In genomic region chr9:131744715-131745201, GRCh38 we compare ENCODE assay signal across 2 cellular contexts.
TF ChIP-seq lines count a peak whose summit lies in the region.

No MANE protein-coding gene starts in this region.

TF ChIP-seq in HCT116, 20 proteins besides CTCF, POLR2A, EP300 and RAD21:
- no peak for TF ChIP-seq ELF1 (IDR thresholded peaks at IDR 0.05; ENCODE audit: borderline replicate concordance, low read depth)
- TF ChIP-seq ZFX (IDR thresholded peaks at IDR 0.05): 0 out of 2 replicates have a peak, but pooled peaks have one; percentile 7
TF ChIP-seq in HCT116: peak in this region for 1.

TF ChIP-seq in K562, 482 proteins besides CTCF, POLR2A, EP300 and RAD21:
- TF ChIP-seq PRDM10 (IDR thresholded peaks at IDR 0.05; ENCODE audit: partially characterized antibody): peak; percentile 86
- TF ChIP-seq ZNF766 (CRISPR knock-in tag; conservative IDR thresholded peaks at IDR 0.05): 0 out of 2 replicates have a peak, but pooled peaks have one; percentile 36
- TF ChIP-seq, protein P1, sequence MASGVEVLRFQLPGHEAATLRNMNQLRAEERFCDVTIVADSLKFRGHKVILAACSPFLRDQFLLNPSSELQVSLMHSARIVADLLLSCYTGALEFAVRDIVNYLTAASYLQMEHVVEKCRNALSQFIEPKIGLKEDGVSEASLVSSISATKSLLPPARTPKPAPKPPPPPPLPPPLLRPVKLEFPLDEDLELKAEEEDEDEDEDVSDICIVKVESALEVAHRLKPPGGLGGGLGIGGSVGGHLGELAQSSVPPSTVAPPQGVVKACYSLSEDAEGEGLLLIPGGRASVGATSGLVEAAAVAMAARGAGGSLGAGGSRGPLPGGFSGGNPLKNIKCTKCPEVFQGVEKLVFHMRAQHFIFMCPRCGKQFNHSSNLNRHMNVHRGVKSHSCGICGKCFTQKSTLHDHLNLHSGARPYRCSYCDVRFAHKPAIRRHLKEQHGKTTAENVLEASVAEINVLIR (CRISPR knock-in tag; IDR thresholded peaks at IDR 0.05): no peak
- TF ChIP-seq ZNF143 (CRISPR knock-in tag; IDR thresholded peaks at IDR 0.05): no peak
- no peak for TF ChIP-seq PYGO2 (tag; IDR thresholded peaks at IDR 0.05)
